13 cellular contexts compared by ENCODE assay signal in the genomic region with DNA sequence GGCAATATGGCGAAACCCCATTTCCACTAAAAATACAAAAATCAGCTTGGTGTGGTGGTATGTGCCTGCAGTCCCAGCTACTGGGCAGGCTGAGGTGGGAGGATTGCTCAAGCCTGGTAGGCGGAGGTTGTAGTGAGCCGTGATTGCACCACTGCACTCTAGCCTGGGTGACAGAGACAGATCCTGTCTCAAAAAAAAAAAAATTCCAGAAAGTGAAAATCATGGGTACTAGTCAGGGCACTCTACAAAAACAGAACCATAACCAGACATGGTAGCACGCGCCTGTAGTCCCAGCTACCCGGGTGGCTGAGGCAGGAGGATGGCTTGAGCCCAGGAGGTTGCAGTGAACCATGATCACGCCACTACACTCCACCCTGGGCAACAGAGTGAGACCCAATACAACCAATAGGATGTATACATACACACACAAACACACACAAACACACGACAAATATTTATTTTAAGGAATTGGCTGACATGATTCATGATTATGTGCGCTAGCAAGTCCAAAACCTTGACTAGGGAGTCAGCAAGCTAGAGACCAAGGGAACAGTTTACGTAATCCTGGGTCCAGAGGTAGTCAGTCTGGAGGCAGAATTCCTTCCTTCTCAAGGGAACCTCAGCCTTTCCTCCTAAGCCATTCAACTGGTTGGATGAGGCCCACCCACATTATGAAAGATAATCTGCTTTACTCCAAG. TPM values are rescaled to one million over a fixed set of nuclear protein-coding genes. Genes with fewer than 3 reads are reported as not detected.
DNase-seq lines count a peak whose midpoint lies in the region; ATAC-seq and TF ChIP-seq lines count a peak whose summit lies in the region.
"Had no signal": no experiment of that assay in that cellular context is flagged by ENCODE, and none has a peak within 500 bp of the region (broad histone marks: within the 10 kb centered on the region; RNA-seq: fewer than 3 reads in every experiment).

No MANE protein-coding gene starts in this region.

- no peak overlapping the region for H2AFZ ChIP-seq in GM23338
- no peak overlapping the region for H2AFZ ChIP-seq in mesenchymal stem cell (ENCODE audit: low read depth, low read length)

- H3K79me1 ChIP-seq in mesenchymal stem cell (replicated peaks; ENCODE audit: low read length, poor library complexity, severe bottlenecking) = no peaks in the 10 kb centered on the region

- H3K18ac ChIP-seq in mesenchymal stem cell (ENCODE audit: low read depth in 1 of 2, low read length in 2 of 2) = no peak overlapping the region

- H2BK120ac ChIP-seq in mesenchymal stem cell (ENCODE audit: low read depth, low read length) = no peak overlapping the region

- TF ChIP-seq CTCF in GM23338 (conservative IDR thresholded peaks at IDR 0.05; ENCODE audit: low read depth in 2 of 2) = no peak
- TF ChIP-seq CTCF in esophagus muscularis mucosa (IDR thresholded peaks at IDR 0.05) = no peak

- H3K79me2 ChIP-seq in GM23338 (replicated peaks; ENCODE audit: insufficient read depth) = no peaks in the 10 kb centered on the region

- peaks cover 7% of the 10 kb centered on the region for H3K27me3 Mint-ChIP-seq in GM23338 (ENCODE audit: insufficient read depth, low read depth, poor library complexity)
- H3K27me3 Mint-ChIP-seq: stimulated activated memory B cell treated with anti-CD40 and anti-IgM and Interleukin-4, amounts not matched to agents 10 μg/mL and 1 μg/mL and 100 μg/mL, for 72 hours had no signal

- no peak for TF ChIP-seq EP300 in esophagus muscularis mucosa (IDR thresholded peaks at IDR 0.05)

- H3K9ac ChIP-seq in adipocyte (ENCODE audit: low read length) (peak overlapping the region; percentile 30), mesenchymal stem cell (ENCODE audit: low read length) (no peak overlapping the region)
- H3K9ac ChIP-seq: BLaER1 had no signal

- H3K4me2 ChIP-seq in GM23338 = no peak overlapping the region
- H3K4me2 ChIP-seq in mesenchymal stem cell (ENCODE audit: low read length, poor library complexity, severe bottlenecking) = no peak overlapping the region
- H3K4me2 ChIP-seq: BLaER1 had no signal

- H3K9me2 ChIP-seq in GM23338 (ENCODE audit: insufficient read depth) = no peaks in the 10 kb centered on the region

- no peak overlapping the region for H2AK5ac ChIP-seq in mesenchymal stem cell (ENCODE audit: low read length, severe bottlenecking)

- no peaks in the 10 kb centered on the region for H3K27me3 ChIP-seq in GM23338 (ENCODE audit: insufficient read depth)
- H3K27me3 ChIP-seq in adipocyte (replicated peaks; ENCODE audit: control insufficient read depth, insufficient read depth, low read length) = no peaks in the 10 kb centered on the region
- H3K27me3 ChIP-seq in mesenchymal stem cell (ENCODE audit: control insufficient read depth in 1 of 2, insufficient read depth in 1 of 2, low read length in 2 of 2) = no peaks in the 10 kb centered on the region
- no peaks in the 10 kb centered on the region for H3K27me3 ChIP-seq in esophagus muscularis mucosa
- H3K27me3 ChIP-seq: BLaER1, pancreas had no signal

- no peak overlapping the region for H2BK5ac ChIP-seq in mesenchymal stem cell (ENCODE audit: low read depth, low read length, poor library complexity, severe bottlenecking)

- no peak for DNase-seq in GM23338 (ENCODE audit: low spot score)
- peak; percentile 62 for DNase-seq in adipocyte (ENCODE audit: low read depth)
- peak; percentile 72 for DNase-seq in mesenchymal stem cell
- DNase-seq in substantia nigra (lab: John Stamatoyannopoulos, UW) = no peak
- no peak for DNase-seq in esophagus muscularis mucosa (ENCODE audit: extremely low spot score)
- no peak for DNase-seq in activated T-cell treated with anti-CD3 and anti-CD28 coated beads, Interleukin-2, amount 50 U/mL, for 48 hours
- DNase-seq: Kasumi-1, NCI-H2107 had no signal

- H3K27ac Mint-ChIP-seq in GM23338 = no peak overlapping the region
- H3K27ac Mint-ChIP-seq: stimulated activated memory B cell treated with anti-CD40 and anti-IgM and Interleukin-4, amounts not matched to agents 10 μg/mL and 1 μg/mL and 100 μg/mL, for 72 hours had no signal

- H4K20me1 ChIP-seq in GM23338 (replicated peaks; ENCODE audit: insufficient read depth) = no peaks in the 10 kb centered on the region
- H4K20me1 ChIP-seq: BLaER1 had no signal

- peaks cover 9% of the 10 kb centered on the region for H3K4me1 Mint-ChIP-seq in GM23338
- H3K4me1 Mint-ChIP-seq: stimulated activated memory B cell treated with anti-CD40 and anti-IgM and Interleukin-4, amounts not matched to agents 10 μg/mL and 1 μg/mL and 100 μg/mL, for 72 hours had no signal

- H4K8ac ChIP-seq in mesenchymal stem cell (ENCODE audit: low read length) = no peak overlapping the region

- H3K36me3 Mint-ChIP-seq in GM23338 (ENCODE audit: low read depth) = no peaks in the 10 kb centered on the region
- H3K36me3 Mint-ChIP-seq: stimulated activated memory B cell treated with anti-CD40 and anti-IgM and Interleukin-4, amounts not matched to agents 10 μg/mL and 1 μg/mL and 100 μg/mL, for 72 hours had no signal

- H3K36me3 ChIP-seq in GM23338 (ENCODE audit: insufficient read depth) (no peaks in the 10 kb centered on the region), adipocyte (ENCODE audit: control insufficient read depth, insufficient read depth, low read length, severe bottlenecking) (no peaks in the 10 kb centered on the region), mesenchymal stem cell (ENCODE audit: control insufficient read depth in 1 of 2, insufficient read depth in 2 of 2, low read depth in 1 of 2, low read length in 2 of 2) (no peaks in the 10 kb centered on the region), esophagus muscularis mucosa (no peaks in the 10 kb centered on the region)
- H3K36me3 ChIP-seq: BLaER1, pancreas had no signal

- WGBS in mesenchymal stem cell = 88% methylated on average over 9 of the region's 10 CpGs
- WGBS in esophagus muscularis mucosa = 83% methylated on average over 10 of the region's 10 CpGs

- no peaks in the 10 kb centered on the region for H3K9me3 Mint-ChIP-seq in GM23338
- H3K9me3 Mint-ChIP-seq: stimulated activated memory B cell treated with anti-CD40 and anti-IgM and Interleukin-4, amounts not matched to agents 10 μg/mL and 1 μg/mL and 100 μg/mL, for 72 hours had no signal

- TF ChIP-seq POLR2A in esophagus muscularis mucosa (IDR thresholded peaks at IDR 0.05; ENCODE audit: low read depth) = no peak

- H3K4me3 Mint-ChIP-seq in GM23338 = no peak overlapping the region
- H3K4me3 Mint-ChIP-seq: stimulated activated memory B cell treated with anti-CD40 and anti-IgM and Interleukin-4, amounts not matched to agents 10 μg/mL and 1 μg/mL and 100 μg/mL, for 72 hours had no signal

- no peak overlapping the region for H2BK15ac ChIP-seq in mesenchymal stem cell (ENCODE audit: low read depth, poor library complexity, severe bottlenecking)

- H3F3A ChIP-seq in GM23338 (replicated peaks; ENCODE audit: low read depth) = peaks cover 2% of the 10 kb centered on the region; the same call in 1 of the 2 replicates

- H3K9me3 ChIP-seq in adipocyte (ENCODE audit: control insufficient read depth, low read length) (no peaks in the 10 kb centered on the region), mesenchymal stem cell (ENCODE audit: control insufficient read depth, low read length) (no peaks in the 10 kb centered on the region), esophagus muscularis mucosa (no peaks in the 10 kb centered on the region)
- H3K9me3 ChIP-seq: BLaER1, pancreas had no signal

- H3K27ac ChIP-seq in GM23338 (ENCODE audit: low read depth) (no peak overlapping the region), mesenchymal stem cell (ENCODE audit: low read length, poor library complexity, severe bottlenecking) (no peak overlapping the region), substantia nigra (ENCODE audit: low read depth, low read length, poor library complexity, severe bottlenecking) (no peak overlapping the region), esophagus muscularis mucosa (replicated peaks in 1 of 4) (no peak overlapping the region)
- H3K27ac ChIP-seq: BLaER1, pancreas had no signal

- peak; percentile 23; the same call in 1 of the 3 replicates for ATAC-seq in GM23338
- ATAC-seq: Panc1; stimulated activated memory B cell treated with anti-CD40 and anti-IgM and Interleukin-4, amounts not matched to agents 10 μg/mL and 1 μg/mL and 100 μg/mL, for 72 hours had no signal

- no peak overlapping the region for H2BK12ac ChIP-seq in mesenchymal stem cell (ENCODE audit: low read length in 2 of 2)

- H3K4ac ChIP-seq in mesenchymal stem cell (ENCODE audit: low read depth in 1 of 2, low read length in 2 of 2) = no peak overlapping the region

- intact Hi-C loops in esophagus muscularis mucosa (cut with DNase I) = no loop called here

- no peak overlapping the region for H3K23ac ChIP-seq in mesenchymal stem cell (ENCODE audit: low read length in 2 of 2)

- H3K14ac ChIP-seq in mesenchymal stem cell (ENCODE audit: low read length in 2 of 2) = no peak overlapping the region

- H3K4me1 ChIP-seq in GM23338 (ENCODE audit: insufficient read depth) (0 out of 2 replicates have a peak, but pooled peaks cover 6% of the 10 kb centered on the region), adipocyte (ENCODE audit: control insufficient read depth, insufficient read depth, low read length) (peaks cover 20% of the 10 kb centered on the region), mesenchymal stem cell (ENCODE audit: control insufficient read depth, insufficient read depth, low read depth, low read length) (no peaks in the 10 kb centered on the region), esophagus muscularis mucosa (no peaks in the 10 kb centered on the region)
- H3K4me1 ChIP-seq: BLaER1, pancreas had no signal

- H3K4me3 ChIP-seq in GM23338 (no peak overlapping the region), adipocyte (ENCODE audit: low read length) (peak overlapping the region; percentile 62), mesenchymal stem cell (ENCODE audit: insufficient read depth in 1 of 2, low read depth in 1 of 2, low read length in 2 of 2) (no peak overlapping the region), esophagus muscularis mucosa (no peak overlapping the region)
- H3K4me3 ChIP-seq: BLaER1, pancreas had no signal

- H4K91ac ChIP-seq in mesenchymal stem cell (ENCODE audit: low read length) = no peak overlapping the region

RNA-seq across cellular contexts. Expression of a gene that starts 11.6 kb away (rescaled TPM):
- total RNA-seq in GM23338 (2014; rRNA removed; shearing (Covaris generic)) = not detected in 2 replicates
- polyA plus RNA-seq in GM23338 (2016; fragmentation: Nextera tagmentation; extraction: Ambion mirVana) = 0.14 and 0.24 TPM in 2 replicates
- polyA plus RNA-seq in mesenchymal stem cell (2013, experiment 1 of 2) = 0.03 TPM
- polyA plus RNA-seq in mesenchymal stem cell (2013, experiment 2 of 2) = not detected
- under 1 TPM in 1 of 4 donors, not detected in 3; 0.33 TPM for total RNA-seq in esophagus muscularis mucosa
- total RNA-seq: lower leg skin had no signal

RNA-seq across cellular contexts. Expression of a gene that starts 17.6 kb away (rescaled TPM):
- total RNA-seq in GM23338 (2014; rRNA removed; shearing (Covaris generic)) = 0.23 and 1.2 TPM in 2 replicates
- polyA plus RNA-seq in GM23338 (2016; fragmentation: Nextera tagmentation; extraction: Ambion mirVana) = 0.24 and 0.50 TPM in 2 replicates
- polyA plus RNA-seq in mesenchymal stem cell (2013, experiment 1 of 2) = 0.14 TPM
- 0.22 TPM for polyA plus RNA-seq in mesenchymal stem cell (2013, experiment 2 of 2)
- 1 to 10 TPM in 1 of 4 donors, under 1 TPM in 2, not detected in 1; 0.13 to 1.2 (median 0.63) TPM for total RNA-seq in esophagus muscularis mucosa

RNA-seq across cellular contexts. Expression of a gene that starts 19.3 kb away (rescaled TPM):
- total RNA-seq in GM23338 (2014; rRNA removed; shearing (Covaris generic)) = 70.4 and 73.6 TPM in 2 replicates
- 35.7 and 37.8 TPM in 2 replicates for polyA plus RNA-seq in GM23338 (2016; fragmentation: Nextera tagmentation; extraction: Ambion mirVana)
- polyA plus RNA-seq in mesenchymal stem cell (2013, experiment 1 of 2) = 37.5 TPM
- polyA plus RNA-seq in mesenchymal stem cell (2013, experiment 2 of 2) = 36.9 TPM
- 10 to 100 TPM; 38.8 to 73.4 (median 55.5) TPM for total RNA-seq in esophagus muscularis mucosa

RNA-seq across cellular contexts. Expression of a gene that starts 19.6 kb away (rescaled TPM):
- total RNA-seq in GM23338 (2014; rRNA removed; shearing (Covaris generic)) = 84.4 and 87.0 TPM in 2 replicates
- polyA plus RNA-seq in GM23338 (2016; fragmentation: Nextera tagmentation; extraction: Ambion mirVana) = 60.1 and 61.2 TPM in 2 replicates
- polyA plus RNA-seq in mesenchymal stem cell (2013, experiment 1 of 2) = 84.3 TPM
- polyA plus RNA-seq in mesenchymal stem cell (2013, experiment 2 of 2) = 84.9 TPM
- total RNA-seq in esophagus muscularis mucosa = 10 to 100 TPM; 59.8 to 96.3 (median 69.5) TPM

RNA-seq across cellular contexts. Expression of a gene that starts 21.2 kb away (rescaled TPM):
- total RNA-seq in GM23338 (2014; rRNA removed; shearing (Covaris generic)) = 3.6 and 5.9 TPM in 2 replicates
- 0.78 and 1.9 TPM in 2 replicates for polyA plus RNA-seq in GM23338 (2016; fragmentation: Nextera tagmentation; extraction: Ambion mirVana)
- polyA plus RNA-seq in mesenchymal stem cell (2013, experiment 1 of 2) = 0.17 TPM
- polyA plus RNA-seq in mesenchymal stem cell (2013, experiment 2 of 2) = 0.23 TPM
- total RNA-seq in esophagus muscularis mucosa = 1 to 10 TPM in 2 of 4 donors, under 1 TPM in 2; 0.32 to 1.5 (median 0.88) TPM

Comparison
In these comparisons a context has a peak if more than half of its experiments do, and no peak if none do; other contexts are left out.
1. DNase-seq: peak in adipocyte (single experiment) and mesenchymal stem cell (single experiment); none in GM23338 (single experiment), substantia nigra (0 of 49), esophagus muscularis mucosa (single experiment) and activated T-cell treated with anti-CD3 and anti-CD28 coated beads, Interleukin-2, amount 50 U/mL, for 48 hours (0 of 2).